17 cellular contexts compared by ENCODE assay signal in the genomic region with DNA sequence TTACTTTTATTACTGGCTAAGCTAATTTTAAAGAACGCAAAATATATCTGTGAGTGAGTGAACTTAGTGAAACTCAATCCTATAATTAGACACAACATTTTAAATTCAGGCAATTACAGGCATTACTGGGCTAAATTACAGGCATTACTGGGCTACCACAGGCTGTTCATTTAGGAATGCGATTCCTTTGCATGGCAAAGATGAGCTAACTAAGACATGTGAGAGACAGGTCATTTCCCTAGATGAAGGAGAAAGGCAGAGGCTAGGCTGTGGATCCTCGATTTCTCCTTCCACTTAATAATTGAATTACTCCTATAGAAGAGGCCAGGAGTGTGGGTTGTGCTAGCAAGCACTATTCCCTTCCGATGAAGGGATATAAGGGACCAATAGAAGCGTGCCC.
"Had no signal": no experiment of that assay in that cellular context is flagged by ENCODE, and none has a peak within 500 bp of the region (broad histone marks: within the 10 kb centered on the region; RNA-seq: fewer than 3 reads in every experiment).

No MANE protein-coding gene starts in this region.

- H3K27ac ChIP-seq: SJSA1, SK-N-MC had no signal

- DNase-seq: KBM-7, NCI-H1092, NCI-H1436 treated with DMSO at 0.1 percent for 48 hours, NCI-H1694, NCI-H187 treated with DMSO at 0.1 percent for 48 hours, NCI-H2029 treated with DMSO at 0.1 percent for 48 hours, NCI-H2171, NCI-H226, NCI-H446, NCI-H510A, NCI-H524 treated with DMSO at 0.1 percent for 48 hours, NCI-H774, Right ventricle myocardium superior, RPMI8226, SIG-M5 had no signal
